ENCODE assay signal across 1 cellular context in genomic region chr10:117367718-117368117, GRCh38.
TF ChIP-seq lines count a peak whose summit lies in the region.

No MANE protein-coding gene starts in this region.

TF ChIP-seq in A549, 52 proteins besides CTCF, POLR2A, EP300 and RAD21 (continued from another document):
- TF ChIP-seq PBX3 (IDR thresholded peaks at IDR 0.05) (no peak), SMC3 (IDR thresholded peaks at IDR 0.05) (no peak), CEBPB (IDR thresholded peaks at IDR 0.05) (no peak), FOXS1 (CRISPR knock-in tag; IDR thresholded peaks at IDR 0.05) (no peak), RARB (CRISPR knock-in tag; IDR thresholded peaks at IDR 0.05) (no peak)
TF ChIP-seq in A549: peak in this region for 0.
